1 cellular context compared by ENCODE assay signal in the genomic region with DNA sequence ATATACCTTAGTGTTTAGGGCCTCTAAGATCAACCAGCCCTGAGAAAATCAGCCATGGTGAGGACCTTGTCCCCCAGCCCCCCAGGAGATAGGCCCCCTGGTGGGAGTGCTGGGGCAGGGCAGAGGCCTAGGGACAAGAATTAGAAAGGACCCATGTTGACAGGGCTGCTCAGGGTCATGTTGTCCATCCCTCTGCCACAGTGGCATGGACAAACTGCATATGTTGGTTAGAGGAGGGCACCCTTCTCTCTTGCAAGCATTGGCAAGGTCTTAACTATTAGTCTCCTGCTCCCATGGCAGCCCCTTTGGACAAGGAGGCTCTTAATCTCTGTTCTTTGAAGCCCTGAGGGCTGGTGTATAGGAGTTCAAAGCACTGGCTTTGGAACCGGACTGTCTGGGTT.
TF ChIP-seq lines count a peak whose summit lies in the region.

No MANE protein-coding gene starts in this region.

TF ChIP-seq in GM23338, 12 proteins besides CTCF, POLR2A, EP300 and RAD21 (continued from another document):
- TF ChIP-seq, protein P1, sequence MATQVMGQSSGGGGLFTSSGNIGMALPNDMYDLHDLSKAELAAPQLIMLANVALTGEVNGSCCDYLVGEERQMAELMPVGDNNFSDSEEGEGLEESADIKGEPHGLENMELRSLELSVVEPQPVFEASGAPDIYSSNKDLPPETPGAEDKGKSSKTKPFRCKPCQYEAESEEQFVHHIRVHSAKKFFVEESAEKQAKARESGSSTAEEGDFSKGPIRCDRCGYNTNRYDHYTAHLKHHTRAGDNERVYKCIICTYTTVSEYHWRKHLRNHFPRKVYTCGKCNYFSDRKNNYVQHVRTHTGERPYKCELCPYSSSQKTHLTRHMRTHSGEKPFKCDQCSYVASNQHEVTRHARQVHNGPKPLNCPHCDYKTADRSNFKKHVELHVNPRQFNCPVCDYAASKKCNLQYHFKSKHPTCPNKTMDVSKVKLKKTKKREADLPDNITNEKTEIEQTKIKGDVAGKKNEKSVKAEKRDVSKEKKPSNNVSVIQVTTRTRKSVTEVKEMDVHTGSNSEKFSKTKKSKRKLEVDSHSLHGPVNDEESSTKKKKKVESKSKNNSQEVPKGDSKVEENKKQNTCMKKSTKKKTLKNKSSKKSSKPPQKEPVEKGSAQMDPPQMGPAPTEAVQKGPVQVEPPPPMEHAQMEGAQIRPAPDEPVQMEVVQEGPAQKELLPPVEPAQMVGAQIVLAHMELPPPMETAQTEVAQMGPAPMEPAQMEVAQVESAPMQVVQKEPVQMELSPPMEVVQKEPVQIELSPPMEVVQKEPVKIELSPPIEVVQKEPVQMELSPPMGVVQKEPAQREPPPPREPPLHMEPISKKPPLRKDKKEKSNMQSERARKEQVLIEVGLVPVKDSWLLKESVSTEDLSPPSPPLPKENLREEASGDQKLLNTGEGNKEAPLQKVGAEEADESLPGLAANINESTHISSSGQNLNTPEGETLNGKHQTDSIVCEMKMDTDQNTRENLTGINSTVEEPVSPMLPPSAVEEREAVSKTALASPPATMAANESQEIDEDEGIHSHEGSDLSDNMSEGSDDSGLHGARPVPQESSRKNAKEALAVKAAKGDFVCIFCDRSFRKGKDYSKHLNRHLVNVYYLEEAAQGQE (IDR thresholded peaks at IDR 0.05; ENCODE audit: unreplicated experiment) = no peak
